In the genomic region with DNA sequence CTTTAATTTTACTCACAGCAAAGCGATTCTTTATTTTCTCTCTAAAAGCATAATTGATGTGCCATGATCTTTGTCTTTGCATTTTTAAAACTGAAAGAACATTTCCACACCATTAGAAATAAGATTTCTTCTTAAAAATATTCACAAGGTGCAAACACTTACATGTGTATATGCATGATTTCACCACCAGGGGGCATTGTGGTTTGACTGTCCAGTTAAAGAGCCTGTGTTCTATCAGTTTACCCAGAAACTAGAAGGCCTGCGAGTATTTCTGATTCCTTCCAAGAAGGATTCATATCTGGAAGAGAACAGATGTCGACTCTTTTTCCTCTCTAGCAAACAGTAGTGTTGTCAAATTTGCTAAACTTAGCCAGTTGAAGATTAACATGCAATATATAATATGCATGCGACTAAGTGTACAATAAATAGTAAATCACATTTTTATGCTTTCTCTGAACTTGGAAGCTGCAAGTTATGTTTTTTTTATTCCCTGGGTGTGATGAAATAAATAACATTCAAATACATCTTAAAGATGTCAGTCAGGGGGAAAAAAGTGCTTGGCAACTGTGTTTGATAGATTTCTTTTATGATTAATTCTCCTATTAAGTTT, we compare ENCODE assay signal across 8 cellular contexts.
DNase-seq lines count a peak whose midpoint lies in the region; ATAC-seq, FAIRE-seq and TF ChIP-seq lines count a peak whose summit lies in the region.

No MANE protein-coding gene starts in this region.

- TF ChIP-seq POLR2A in A549 (IDR thresholded peaks at IDR 0.05; ENCODE audit: low read length), result no peak

- H3K18ac ChIP-seq in trophoblast cell (ENCODE audit: low read length), result no peak overlapping the region

- intact Hi-C loops in activated CD4-positive, alpha-beta memory T cell treated with anti-CD3 and anti-CD28 coated beads for 36 hours (cut with micrococcal nuclease), result loop anchor here (1.0 to 10.0 kb wide), 3 partner anchors 199 to 1101 kb away; a partner anchor contains a TSS

- H3K9ac ChIP-seq in trophoblast cell (ENCODE audit: low read length), result no peak overlapping the region

- peak; percentile 10 to 62 for DNase-seq in A549 (ENCODE audit: low read depth in 1 of 2, low spot score in 1 of 2)
- DNase-seq in NCI-H2107 (lab: John Stamatoyannopoulos, UW), result peak; percentile 23
- peak; percentile 52 for DNase-seq in activated CD4-positive, alpha-beta memory T cell treated with anti-CD3 and anti-CD28 coated beads for 36 hours
- DNase-seq in fibroblast of mammary gland (ENCODE audit: low read depth), result peak; percentile 70
- peak; percentile 49 to 78 for DNase-seq in trophoblast cell
- no peak for DNase-seq in NCI-H446 (lab: John Stamatoyannopoulos, UW)
- no peak for DNase-seq in MG63

- H3K27me3 ChIP-seq in trophoblast cell (ENCODE audit: insufficient read depth, low read length), result no peaks in the 10 kb centered on the region
- no peaks in the 10 kb centered on the region for H3K27me3 ChIP-seq in MG63

- no peak overlapping the region for H2AK5ac ChIP-seq in trophoblast cell (ENCODE audit: low read length)

- no peak overlapping the region for H4K12ac ChIP-seq in trophoblast cell (ENCODE audit: low read depth, low read length)

- peaks cover 14% of the 10 kb centered on the region for H3K79me1 ChIP-seq in trophoblast cell (ENCODE audit: low read length)

- H3K4me3 ChIP-seq in A549 (no peak overlapping the region), fibroblast of mammary gland (ENCODE audit: control insufficient read depth, low read depth, low read length) (no peak overlapping the region), trophoblast cell (ENCODE audit: low read depth, low read length) (no peak overlapping the region), MG63 (no peak overlapping the region)

- H3K4me2 ChIP-seq in A549, result no peak overlapping the region
- H3K4me2 ChIP-seq in trophoblast cell (ENCODE audit: low read length), result no peak overlapping the region

- TF ChIP-seq EP300 in A549 (IDR thresholded peaks at IDR 0.05), result no peak

- H3K23ac ChIP-seq in trophoblast cell (ENCODE audit: low read length), result no peak overlapping the region

- H3K79me2 ChIP-seq in trophoblast cell (ENCODE audit: control insufficient read depth, insufficient read depth, low read length, poor library complexity), result no peaks in the 10 kb centered on the region

- no peak overlapping the region for H2BK120ac ChIP-seq in trophoblast cell (ENCODE audit: insufficient read depth, low read length, poor library complexity)

- peak; percentile 65 for TF ChIP-seq CTCF in A549 (IDR thresholded peaks at IDR 0.05)
- TF ChIP-seq CTCF in fibroblast of mammary gland (conservative IDR thresholded peaks at IDR 0.05; ENCODE audit: control insufficient read depth, insufficient read depth, low read depth, low read length), result peak; percentile 72

- ATAC-seq in A549, result no peak

- POLR2A ChIA-PET in A549 (lab: Yijun Ruan, JAX), result no interaction called here
- POLR2A ChIA-PET in activated CD4-positive, alpha-beta memory T cell treated with anti-CD3 and anti-CD28 coated beads for 36 hours (lab: Charles Lee), result no interaction called here

- CTCF ChIA-PET in A549 (lab: Yijun Ruan, JAX), result interaction anchor here (1.1 to 1.2 kb wide), 2 partner anchors 13 to 16 kb away, joined by 3 to 4 read pairs; no protein-coding TSS in a partner anchor
- CTCF ChIA-PET in activated CD4-positive, alpha-beta memory T cell treated with anti-CD3 and anti-CD28 coated beads for 36 hours (lab: Charles Lee), result interaction anchor here (1.1 to 2.1 kb wide), 3 partner anchors 11 to 1963 kb away, joined by 3 to 6 read pairs (median 5); no protein-coding TSS in a partner anchor

- no peak overlapping the region for H4K8ac ChIP-seq in trophoblast cell (ENCODE audit: low read depth, low read length)

- H3K27me3 Mint-ChIP-seq in activated CD4-positive, alpha-beta memory T cell treated with anti-CD3 and anti-CD28 coated beads for 36 hours, result no peaks in the 10 kb centered on the region

- H3K36me3 ChIP-seq in trophoblast cell (ENCODE audit: control insufficient read depth in 1 of 2, insufficient read depth in 2 of 2, low read length in 2 of 2) (no peaks in the 10 kb centered on the region), MG63 (no peaks in the 10 kb centered on the region)

- no peak overlapping the region for H3K4ac ChIP-seq in trophoblast cell (ENCODE audit: low read depth, low read length)

- no peak overlapping the region for H4K91ac ChIP-seq in trophoblast cell (ENCODE audit: low read depth, low read length)

- no peaks in the 10 kb centered on the region for H3K9me3 Mint-ChIP-seq in activated CD4-positive, alpha-beta memory T cell treated with anti-CD3 and anti-CD28 coated beads for 36 hours

- H3K4me3 Mint-ChIP-seq in activated CD4-positive, alpha-beta memory T cell treated with anti-CD3 and anti-CD28 coated beads for 36 hours, result no peak overlapping the region

- no peak overlapping the region for H2BK12ac ChIP-seq in trophoblast cell (ENCODE audit: low read length)

- H3K9me3 ChIP-seq in A549 (no peaks in the 10 kb centered on the region), trophoblast cell (ENCODE audit: insufficient read depth, low read depth, low read length) (no peaks in the 10 kb centered on the region), MG63 (no peaks in the 10 kb centered on the region)

- WGBS in A549 (ENCODE audit: missing lambda C conversion rate), result 35% methylated on average over 4 of the region's 4 CpGs
- WGBS in trophoblast cell (ENCODE audit: extremely low coverage, insufficient coverage, insufficient read length), result no CpG with 5 or more reads among the region's 4 CpGs

- TF ChIP-seq RAD21 in A549 (conservative IDR thresholded peaks at IDR 0.05 in 1 of 2, IDR thresholded peaks at IDR 0.05 in 1 of 2), result peak; percentile 47 to 48

- no peak overlapping the region for H3K27ac ChIP-seq in A549
- no peak overlapping the region for H3K27ac ChIP-seq in trophoblast cell (ENCODE audit: low read depth, low read length)

- no peak overlapping the region for H2AFZ ChIP-seq in trophoblast cell (ENCODE audit: insufficient read depth, low read length, poor library complexity)

- H3K27ac Mint-ChIP-seq in activated CD4-positive, alpha-beta memory T cell treated with anti-CD3 and anti-CD28 coated beads for 36 hours, result no peak overlapping the region

- no peaks in the 10 kb centered on the region for H3K4me1 ChIP-seq in A549
- peaks cover 0 to 2% of the 10 kb centered on the region in 2 experiments for H3K4me1 ChIP-seq in trophoblast cell (ENCODE audit: control insufficient read depth in 1 of 2, insufficient read depth in 2 of 2, low read length in 2 of 2)

- H2BK5ac ChIP-seq in trophoblast cell (ENCODE audit: low read depth, low read length, poor library complexity), result no peak overlapping the region

- H3K36me3 Mint-ChIP-seq in activated CD4-positive, alpha-beta memory T cell treated with anti-CD3 and anti-CD28 coated beads for 36 hours, result no peaks in the 10 kb centered on the region

- H3K4me1 Mint-ChIP-seq in activated CD4-positive, alpha-beta memory T cell treated with anti-CD3 and anti-CD28 coated beads for 36 hours (ENCODE audit: low read depth), result no peaks in the 10 kb centered on the region

- FAIRE-seq in A549 (lab: Jason Lieb, UNC) (no peak), G401.6 (lab: Jason Lieb, UNC) (peak; percentile 88)

- no peak overlapping the region for H3K14ac ChIP-seq in trophoblast cell (ENCODE audit: low read length)

TF ChIP-seq in A549, 52 proteins besides CTCF, POLR2A, EP300 and RAD21:
- TF ChIP-seq PHF8 (IDR thresholded peaks at IDR 0.05; ENCODE audit: borderline replicate concordance, low read depth), result no peak
- peak; percentile 58 for TF ChIP-seq SMC3 (IDR thresholded peaks at IDR 0.05)

Comparison
In these comparisons a context has a peak if more than half of its experiments do, and no peak if none do; other contexts are left out.
1. DNase-seq: peak in A549 (2 of 2), NCI-H2107 (single experiment), activated CD4-positive, alpha-beta memory T cell treated with anti-CD3 and anti-CD28 coated beads for 36 hours (single experiment), fibroblast of mammary gland (single experiment) and trophoblast cell (2 of 2); none in NCI-H446 (0 of 2) and MG63 (single experiment).